In genomic region chr1:86522230-86522629, GRCh38 we compare ENCODE assay signal across 20 cellular contexts. TPM values are rescaled to one million over a fixed set of nuclear protein-coding genes. Genes with fewer than 3 reads are reported as not detected.
A peak's percentile ranks its signal among the peaks of the same experiment; 100 is the strongest.
DNase-seq lines count a peak whose midpoint lies in the region; ATAC-seq, FAIRE-seq and TF ChIP-seq lines count a peak whose summit lies in the region.
"Had no signal": no experiment of that assay in that cellular context is flagged by ENCODE, and none has a peak within 500 bp of the region (broad histone marks: within the 10 kb centered on the region; RNA-seq: fewer than 3 reads in every experiment).

No MANE protein-coding gene starts in this region.

- TF ChIP-seq CTCF in bronchial epithelial cell (IDR thresholded peaks at IDR 0.05; ENCODE audit: insufficient read depth, low read length, severe bottlenecking) (no peak), fibroblast of mammary gland (conservative IDR thresholded peaks at IDR 0.05; ENCODE audit: control insufficient read depth, insufficient read depth, low read depth, low read length) (no peak), transverse colon (IDR thresholded peaks at IDR 0.05) (no peak)

- H3K27me3 ChIP-seq in bronchial epithelial cell (ENCODE audit: control insufficient read depth, insufficient read depth, low read length): no peaks in the 10 kb centered on the region
- no peaks in the 10 kb centered on the region for H3K27me3 ChIP-seq in transverse colon
- H3K27me3 ChIP-seq: BLaER1 had no signal

- H3K27ac ChIP-seq in transverse colon: peak overlapping the region in 3 of 4 donors; percentile 43 to 64 (median 52)
- H3K27ac ChIP-seq: BLaER1 had no signal

- no peaks in the 10 kb centered on the region for H3K9me3 ChIP-seq in transverse colon
- H3K9me3 ChIP-seq: Caco-2, HAP-1 had no signal

- 65 to 70% methylated on average over 3 of the region's 3 CpGs for WGBS in transverse colon (ENCODE audit: low coverage in 1 of 2), 2 donors

- H3K36me3 ChIP-seq in bronchial epithelial cell (ENCODE audit: control insufficient read depth, insufficient read depth, low read length) (no peaks in the 10 kb centered on the region), transverse colon (no peaks in the 10 kb centered on the region)
- H3K36me3 ChIP-seq: BLaER1, HAP-1 had no signal

- ATAC-seq in GM19397 (IDR thresholded peaks at IDR 0.05; ENCODE audit: unreplicated experiment): no peak
- ATAC-seq: HepG2 had no signal

- TF ChIP-seq POLR2A in transverse colon (IDR thresholded peaks at IDR 0.05): no peak

- FAIRE-seq in bronchial epithelial cell (lab: Jason Lieb, UNC): peak; percentile 32
- FAIRE-seq: GM12891, H1, HepG2, HTR-8/SVneo had no signal

- intact Hi-C loops in transverse colon (cut with DNase I; ENCODE audit: low total_unique reads): loop anchor here (10.0 kb wide), 1 partner anchor 57 kb away; the partner anchor contains the start of gene CLCA1

- H3K4me3 ChIP-seq in bronchial epithelial cell (ENCODE audit: low read depth, low read length): no peak overlapping the region
- H3K4me3 ChIP-seq in fibroblast of mammary gland (ENCODE audit: control insufficient read depth, low read depth, low read length): no peak overlapping the region
- H3K4me3 ChIP-seq in transverse colon: no peak overlapping the region
- H3K4me3 ChIP-seq: BLaER1, HAP-1 had no signal

- DNase-seq in AG20443 (ENCODE audit: low spot score) (peak; percentile 30), bronchial epithelial cell (ENCODE audit: low read depth) (no peak), fibroblast of mammary gland (ENCODE audit: low read depth) (peak; percentile 34), transverse colon (no peak), NOMO-1 treated with DMSO at 0.1 percent for 48 hours (lab: John Stamatoyannopoulos, UW; ENCODE audit: unreplicated experiment) (no peak), NCI-H1105 (lab: John Stamatoyannopoulos, UW) (no peak), NCI-H2171 (lab: John Stamatoyannopoulos, UW) (no peak)
- DNase-seq: ACHN; Caco-2; CD8-positive, alpha-beta memory T cell; DMS53; HFFc6 had no signal

- H3K4me1 ChIP-seq in transverse colon: peaks cover 0 to 31% (median 12%) of the 10 kb centered on the region in 4 donors
- H3K4me1 ChIP-seq: BLaER1, HAP-1 had no signal

- in situ Hi-C loops in transverse colon (cut with MboI; ENCODE audit: low pct_ligation_motif_present in 1 of 4, low pct_unique_long_range_greater_than_20kb in 1 of 4, low sequenced_read_pairs in 3 of 4): no loop called here

- TF ChIP-seq EP300 in transverse colon (IDR thresholded peaks at IDR 0.05; ENCODE audit: low read depth): no peak

RNA-seq across cellular contexts. Expression of gene CLCA4, which starts 24.6 kb away (rescaled TPM):
- 12.1 and 45.8 TPM in 2 replicates for total RNA-seq in bronchial epithelial cell
- 1,000 to 10,000 TPM in 2 of 4 donors, 100 to 1,000 TPM in 1, under 1 TPM in 1; 0.40 to 1,312 (median 849) TPM for total RNA-seq in transverse colon
- total RNA-seq: A172; Caco-2; CD8-positive, alpha-beta memory T cell; H1; HepG2 had no signal

RNA-seq across cellular contexts. Expression of gene CLCA1, which starts 53.5 kb away (rescaled TPM):
- total RNA-seq in bronchial epithelial cell (0.26 TPM in 1 of 2 replicates, not detected in the other), transverse colon (1,000 to 10,000 TPM in 1 of 4 donors, 100 to 1,000 TPM in 2, 10 to 100 TPM in 1; 16.1 to 1,013 (median 168) TPM)
- total RNA-seq: A172; Caco-2; CD8-positive, alpha-beta memory T cell; H1; HepG2; HFFc6 had no signal

Comparison
In these comparisons a context has a peak if more than half of its experiments do, and no peak if none do; other contexts are left out.
1. DNase-seq: peak in AG20443 (single experiment) and fibroblast of mammary gland (single experiment); none in bronchial epithelial cell (single experiment), transverse colon (single experiment), NOMO-1 treated with DMSO at 0.1 percent for 48 hours (single experiment), NCI-H1105 (single experiment) and NCI-H2171 (single experiment).
2. RNA of gene CLCA1, which starts 53.5 kb away (total RNA-seq): 16.1 to 1,013 TPM in transverse colon; 0.26 TPM in bronchial epithelial cell; every median in the first group is over 10 times any median in the second.